In genomic region chr7:1543826-1544177, GRCh38 we compare ENCODE assay signal across 27 cellular contexts. TPM values are rescaled to one million over a fixed set of nuclear protein-coding genes. Genes with fewer than 3 reads are reported as not detected.
DNase-seq lines count a peak whose midpoint lies in the region; ATAC-seq, FAIRE-seq and TF ChIP-seq lines count a peak whose summit lies in the region.
"Had no signal": no experiment of that assay in that cellular context is flagged by ENCODE, and none has a peak within 500 bp of the region (broad histone marks: within the 10 kb centered on the region; RNA-seq: fewer than 3 reads in every experiment).

No MANE protein-coding gene starts in this region.

- peaks cover 18% of the 10 kb centered on the region for H3K4me1 ChIP-seq in keratinocyte (ENCODE audit: control insufficient read depth, extremely low read depth, insufficient read depth, low read length)

- no peaks in the 10 kb centered on the region for H3K27me3 ChIP-seq in keratinocyte (ENCODE audit: control insufficient read depth, extremely low read depth, insufficient read depth, low read length)
- H3K27me3 ChIP-seq: SJSA1, suprapubic skin had no signal

- FAIRE-seq in keratinocyte (lab: Jason Lieb, UNC) = peak; percentile 83
- FAIRE-seq: endothelial cell of umbilical vein had no signal

- no peaks in the 10 kb centered on the region for H3K36me3 Mint-ChIP-seq in T-helper 17 cell (ENCODE audit: low read depth)
- H3K36me3 Mint-ChIP-seq in stimulated activated memory B cell treated with anti-CD40 and anti-IgM and Interleukin-4, amounts not matched to agents 10 μg/mL and 1 μg/mL and 100 μg/mL, for 72 hours = peaks cover 27% of the 10 kb centered on the region
- H3K36me3 Mint-ChIP-seq: activated naive CD4-positive, alpha-beta T cell treated with anti-CD3 and anti-CD28 coated beads, Interleukin-2, amount 50 U/mL, for 72 hours; CD4-positive, CD25-positive, alpha-beta regulatory T cell had no signal

- TF ChIP-seq POLR2A in GM18505 (IDR thresholded peaks at IDR 0.05; ENCODE audit: borderline replicate concordance, extremely low read depth, insufficient read depth, insufficient read length) = no peak

- no peak overlapping the region for H2AFZ ChIP-seq in keratinocyte (ENCODE audit: control insufficient read depth, low read length)

- H3K9me3 ChIP-seq in T-helper 17 cell (ENCODE audit: control insufficient read depth, low read length, poor library complexity, severe bottlenecking) (no peaks in the 10 kb centered on the region), keratinocyte (ENCODE audit: control insufficient read depth, low read depth, low read length) (no peaks in the 10 kb centered on the region)
- H3K9me3 ChIP-seq: SJSA1, suprapubic skin had no signal

- dilution Hi-C loops in keratinocyte (cut with MboI; ENCODE audit: extremely low pct_ligation_motif_present, low sequenced_read_pairs) = no loop called here

- H3K79me2 ChIP-seq in keratinocyte (ENCODE audit: control insufficient read depth, insufficient read depth, low read length) = peaks cover 9% of the 10 kb centered on the region

- no peaks in the 10 kb centered on the region for H3K27me3 Mint-ChIP-seq in T-helper 17 cell
- H3K27me3 Mint-ChIP-seq in stimulated activated memory B cell treated with anti-CD40 and anti-IgM and Interleukin-4, amounts not matched to agents 10 μg/mL and 1 μg/mL and 100 μg/mL, for 72 hours = peaks cover 7% of the 10 kb centered on the region
- H3K27me3 Mint-ChIP-seq: CD4-positive, CD25-positive, alpha-beta regulatory T cell had no signal

- no peak overlapping the region for H3K4me2 ChIP-seq in keratinocyte (ENCODE audit: control insufficient read depth, extremely low read depth, insufficient read depth, low read depth, low read length)

- peak overlapping the region; percentile 53 for H3K9ac ChIP-seq in keratinocyte (ENCODE audit: control insufficient read depth, extremely low read depth, insufficient read depth, low read length)

- H4K20me1 ChIP-seq in keratinocyte (ENCODE audit: control insufficient read depth, extremely low read depth, insufficient read depth, low read length) = peaks cover 5% of the 10 kb centered on the region

- peaks cover 0 to 12% of the 10 kb centered on the region in 2 experiments for H3K36me3 ChIP-seq in keratinocyte (ENCODE audit: control insufficient read depth in 2 of 2, extremely low read depth in 1 of 2, insufficient read depth in 2 of 2, low read length in 2 of 2)

- ATAC-seq in T-helper 17 cell (peak; percentile 2), GM18505 (IDR thresholded peaks at IDR 0.05; ENCODE audit: unreplicated experiment) (no peak)
- no peak for ATAC-seq in stimulated activated memory B cell treated with anti-CD40 and anti-IgM and Interleukin-4, amounts not matched to agents 10 μg/mL and 1 μg/mL and 100 μg/mL, for 72 hours
- ATAC-seq: activated CD8-positive, alpha-beta T cell treated with anti-CD3 and anti-CD28 coated beads, Interleukin-2, amount 10 ng/mL, durations not matched to agents 7 days and 5 days; activated naive CD4-positive, alpha-beta T cell treated with anti-CD3 and anti-CD28 coated beads, Interleukin-2, amount 50 U/mL, for 72 hours had no signal

- H3K9me3 Mint-ChIP-seq in stimulated activated memory B cell treated with anti-CD40 and anti-IgM and Interleukin-4, amounts not matched to agents 10 μg/mL and 1 μg/mL and 100 μg/mL, for 72 hours = no peaks in the 10 kb centered on the region
- H3K9me3 Mint-ChIP-seq: activated naive CD4-positive, alpha-beta T cell treated with anti-CD3 and anti-CD28 coated beads, Interleukin-2, amount 50 U/mL, for 72 hours; activated T-helper 2 cell treated with anti-CD3 and anti-CD28 coated beads, Interferon-gamma antibody, Interleukin-2, Interleukin-4, amounts not matched to agents 10 μg/mL and 5 μg/mL and 100 μg/mL, durations not matched to agents 14 hours and 24 hours and 36 hours; CD4-positive, CD25-positive, alpha-beta regulatory T cell had no signal

- no peak overlapping the region for H3K27ac Mint-ChIP-seq in T-helper 17 cell
- peak overlapping the region; percentile 10 for H3K27ac Mint-ChIP-seq in stimulated activated memory B cell treated with anti-CD40 and anti-IgM and Interleukin-4, amounts not matched to agents 10 μg/mL and 1 μg/mL and 100 μg/mL, for 72 hours
- H3K27ac Mint-ChIP-seq: activated CD8-positive, alpha-beta T cell treated with anti-CD3 and anti-CD28 coated beads, Interleukin-2, amount 10 ng/mL, durations not matched to agents 7 days and 5 days; activated naive CD4-positive, alpha-beta T cell treated with anti-CD3 and anti-CD28 coated beads, Interleukin-2, amount 50 U/mL, for 72 hours; activated T-helper 2 cell treated with anti-CD3 and anti-CD28 coated beads, Interferon-gamma antibody, Interleukin-2, Interleukin-4, amounts not matched to agents 10 μg/mL and 5 μg/mL and 100 μg/mL, durations not matched to agents 14 hours and 24 hours and 36 hours had no signal

- DNase-seq in NCI-H2171 treated with DMSO at 0.1 percent for 48 hours (lab: John Stamatoyannopoulos, UW) = peak; percentile 19
- DNase-seq in NCI-H2171 (lab: John Stamatoyannopoulos, UW) = no peak
- DNase-seq in T-helper 17 cell = no peak
- no peak for DNase-seq in keratinocyte (ENCODE audit: low read depth, low spot score)
- no peak for DNase-seq in activated effector memory CD4-positive, alpha-beta T cell treated with Interleukin-2 at 50 U/mL for 16 hours
- no peak for DNase-seq in Kasumi-1 (lab: John Stamatoyannopoulos, UW)
- DNase-seq: activated CD4-positive, alpha-beta T cell treated with anti-CD3 and anti-CD28 coated beads for 4 hours; activated CD8-positive, alpha-beta T cell treated with anti-CD3 and anti-CD28 coated beads, Interleukin-2, amount 10 ng/mL, durations not matched to agents 7 days and 5 days; CD4-positive, CD25-positive, alpha-beta regulatory T cell; H7; Karpas-422; NCI-H1417 treated with DMSO at 0.1 percent for 48 hours; NCI-H2081 treated with DMSO at 0.1 percent for 48 hours; NCI-H345; stimulated activated CD4-positive, alpha-beta T cell treated with anti-CD3 and anti-CD28 coated beads, Interleukin-15, amount 100 ng/mL, for 24 hours; stimulated activated naive CD4-positive, alpha-beta T cell; T1000; WERI-Rb-1 had no signal

- no peak for TF ChIP-seq CTCF in keratinocyte (optimal IDR thresholded peaks at IDR 0.05 in 1 of 3, IDR thresholded peaks at IDR 0.05 in 1 of 3, conservative IDR thresholded peaks at IDR 0.05 in 1 of 3; ENCODE audit: extremely low read depth in 1 of 3, insufficient read depth in 2 of 3, low read length in 3 of 3)

- no peaks in the 10 kb centered on the region for H3K9me1 ChIP-seq in keratinocyte (ENCODE audit: control insufficient read depth, extremely low read depth, insufficient read depth, low read length)

- H3K4me3 Mint-ChIP-seq in T-helper 17 cell = no peak overlapping the region
- H3K4me3 Mint-ChIP-seq in stimulated activated memory B cell treated with anti-CD40 and anti-IgM and Interleukin-4, amounts not matched to agents 10 μg/mL and 1 μg/mL and 100 μg/mL, for 72 hours = no peak overlapping the region
- H3K4me3 Mint-ChIP-seq: activated CD8-positive, alpha-beta T cell treated with anti-CD3 and anti-CD28 coated beads, Interleukin-2, amount 10 ng/mL, durations not matched to agents 7 days and 5 days; CD4-positive, CD25-positive, alpha-beta regulatory T cell had no signal

- peak overlapping the region; percentile 0 for H3K27ac ChIP-seq in keratinocyte (ENCODE audit: control insufficient read depth, insufficient read depth, low read length)
- H3K27ac ChIP-seq: SJSA1, suprapubic skin had no signal

- H3K4me1 Mint-ChIP-seq in T-helper 17 cell = peaks cover 3% of the 10 kb centered on the region
- peaks cover 27% of the 10 kb centered on the region for H3K4me1 Mint-ChIP-seq in stimulated activated memory B cell treated with anti-CD40 and anti-IgM and Interleukin-4, amounts not matched to agents 10 μg/mL and 1 μg/mL and 100 μg/mL, for 72 hours

- H3K4me3 ChIP-seq in keratinocyte (ENCODE audit: control insufficient read depth in 2 of 3, extremely low read depth in 1 of 3, insufficient read depth in 2 of 3, low read depth in 1 of 3, low read length in 3 of 3) = no peak overlapping the region
- H3K4me3 ChIP-seq: SJSA1, suprapubic skin had no signal

RNA-seq across cellular contexts. Expression of gene TMEM184A, which starts 12.2 kb away (rescaled TPM):
- total RNA-seq in T-helper 17 cell = not detected
- 1.6 to 15.6 TPM (median 2.9 TPM) in 3 replicates for polyA plus RNA-seq in keratinocyte
- 6.2 TPM for polyA plus RNA-seq in keratinocyte (2011; ENCODE audit: low read depth)
- polyA plus RNA-seq in keratinocyte (2011; cell fraction: cytosol; rRNA removed) = 2.5 and 3.6 TPM in 2 replicates
- polyA plus RNA-seq in keratinocyte (2011; cell fraction: nucleus; rRNA removed) = 21.3 and 26.8 TPM in 2 replicates
- 2.2 and 17.5 TPM in 2 replicates for polyA plus RNA-seq in keratinocyte (2012; ENCODE audit: low replicate concordance)
- polyA minus RNA-seq in keratinocyte = 3.2 to 18.8 TPM (median 8.7 TPM) in 3 replicates
- polyA minus RNA-seq in keratinocyte (2011; cell fraction: cytosol; rRNA and poly(A)+ RNA removed) = 2.3 TPM
- polyA minus RNA-seq in keratinocyte (2011; cell fraction: nucleus; rRNA and poly(A)+ RNA removed) = 10.5 and 15.3 TPM in 2 replicates
- total RNA-seq: activated CD8-positive, alpha-beta T cell treated with anti-CD3 and anti-CD28 coated beads, Interleukin-2, amount 10 ng/mL, durations not matched to agents 7 days and 5 days; CD4-positive, CD25-positive, alpha-beta regulatory T cell; endothelial cell of umbilical vein; pulmonary artery endothelial cell; RPMI7951 had no signal

RNA-seq across cellular contexts. Expression of gene MAFK, which starts 13.3 kb away (rescaled TPM):
- total RNA-seq in T-helper 17 cell = 10 to 100 TPM; 55.8 to 56.4 TPM
- 3.8 to 5.9 TPM (median 5.2 TPM) in 3 replicates for polyA plus RNA-seq in keratinocyte
- 16.6 TPM for polyA plus RNA-seq in keratinocyte (2011; ENCODE audit: low read depth)
- 1.8 and 7.3 TPM in 2 replicates for polyA plus RNA-seq in keratinocyte (2011; cell fraction: cytosol; rRNA removed)
- 12.9 and 18.7 TPM in 2 replicates for polyA plus RNA-seq in keratinocyte (2011; cell fraction: nucleus; rRNA removed)
- 9.6 and 17.6 TPM in 2 replicates for polyA plus RNA-seq in keratinocyte (2012; ENCODE audit: low replicate concordance)
- 2.3 to 2.4 TPM (median 2.3 TPM) in 3 replicates for polyA minus RNA-seq in keratinocyte
- polyA minus RNA-seq in keratinocyte (2011; cell fraction: cytosol; rRNA and poly(A)+ RNA removed) = 12.1 TPM
- polyA minus RNA-seq in keratinocyte (2011; cell fraction: nucleus; rRNA and poly(A)+ RNA removed) = 5.9 and 8.0 TPM in 2 replicates

RNA-seq across cellular contexts. Expression of gene PSMG3, which starts 26.0 kb away (rescaled TPM):
- 10 to 100 TPM; 22.8 to 23.6 TPM for total RNA-seq in T-helper 17 cell
- polyA plus RNA-seq in keratinocyte = 47.7 to 49.6 TPM (median 48.0 TPM) in 3 replicates
- 12.6 TPM for polyA plus RNA-seq in keratinocyte (2011; ENCODE audit: low read depth)
- polyA plus RNA-seq in keratinocyte (2011; cell fraction: cytosol; rRNA removed) = 29.4 and 49.1 TPM in 2 replicates
- 64.3 and 71.0 TPM in 2 replicates for polyA plus RNA-seq in keratinocyte (2011; cell fraction: nucleus; rRNA removed)
- polyA plus RNA-seq in keratinocyte (2012; ENCODE audit: low replicate concordance) = 35.3 and 49.4 TPM in 2 replicates
- 11.6 to 20.6 TPM (median 17.0 TPM) in 3 replicates for polyA minus RNA-seq in keratinocyte
- 26.9 TPM for polyA minus RNA-seq in keratinocyte (2011; cell fraction: cytosol; rRNA and poly(A)+ RNA removed)
- 3.0 and 4.5 TPM in 2 replicates for polyA minus RNA-seq in keratinocyte (2011; cell fraction: nucleus; rRNA and poly(A)+ RNA removed)

RNA-seq across cellular contexts. Expression of gene INTS1, which starts 39.6 kb away (rescaled TPM):
- total RNA-seq in T-helper 17 cell = 10 to 100 TPM; 88.2 to 89.4 TPM
- 10.6 to 18.0 TPM (median 14.3 TPM) in 3 replicates for polyA plus RNA-seq in keratinocyte
- polyA plus RNA-seq in keratinocyte (2011; ENCODE audit: low read depth) = 10.9 TPM
- 8.1 and 24.4 TPM in 2 replicates for polyA plus RNA-seq in keratinocyte (2011; cell fraction: cytosol; rRNA removed)
- polyA plus RNA-seq in keratinocyte (2011; cell fraction: nucleus; rRNA removed) = 51.1 and 79.6 TPM in 2 replicates
- 35.3 and 50.3 TPM in 2 replicates for polyA plus RNA-seq in keratinocyte (2012; ENCODE audit: low replicate concordance)
- 23.9 to 68.4 TPM (median 27.1 TPM) in 3 replicates for polyA minus RNA-seq in keratinocyte
- 87.1 TPM for polyA minus RNA-seq in keratinocyte (2011; cell fraction: cytosol; rRNA and poly(A)+ RNA removed)
- polyA minus RNA-seq in keratinocyte (2011; cell fraction: nucleus; rRNA and poly(A)+ RNA removed) = 61.0 and 78.5 TPM in 2 replicates
